ENCODE assay signal across 21 cellular contexts in the genomic region with DNA sequence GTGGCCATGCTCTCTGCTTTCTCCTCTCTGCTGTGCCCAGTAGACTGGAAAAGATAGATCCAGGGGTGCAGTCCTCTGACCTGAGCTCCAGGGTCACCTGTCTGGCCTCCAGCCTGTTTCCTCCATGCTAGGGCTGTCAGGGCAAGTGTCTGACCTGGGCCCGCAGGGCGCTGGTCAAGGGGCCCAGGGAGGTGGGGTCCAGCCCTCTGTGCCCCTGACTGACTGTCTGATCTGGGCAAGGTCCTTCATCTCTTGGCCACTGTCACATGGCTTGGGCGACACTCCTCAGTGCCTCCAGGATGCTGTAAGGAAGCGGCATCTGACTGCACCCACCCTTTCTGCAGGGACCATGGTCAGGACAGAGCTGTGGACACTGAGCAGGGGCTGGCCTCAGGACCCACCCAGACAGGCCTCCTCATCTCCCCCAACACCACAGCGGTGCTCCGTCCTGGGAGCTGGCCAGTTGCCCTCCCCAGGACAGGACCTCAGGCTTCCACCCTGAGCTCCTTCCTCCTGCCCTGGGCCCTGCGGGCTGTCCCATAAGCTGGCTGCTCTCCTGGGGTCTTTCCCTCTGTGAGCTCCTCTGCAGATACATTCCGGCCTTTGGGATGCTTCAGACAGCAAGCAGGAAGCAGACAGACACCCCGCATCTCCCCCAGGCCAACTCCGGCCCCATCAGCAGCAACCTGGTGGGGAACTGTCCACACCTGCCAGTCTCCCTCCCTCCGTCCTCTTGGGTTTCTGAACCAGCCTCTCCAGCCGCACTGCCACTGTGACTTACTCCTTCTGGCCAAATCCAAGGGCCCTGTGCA. TPM values are rescaled to one million over a fixed set of nuclear protein-coding genes. Genes with fewer than 3 reads are reported as not detected.
DNase-seq lines count a peak whose midpoint lies in the region; ATAC-seq and TF ChIP-seq lines count a peak whose summit lies in the region.
"Had no signal": no experiment of that assay in that cellular context is flagged by ENCODE, and none has a peak within 500 bp of the region (broad histone marks: within the 10 kb centered on the region; RNA-seq: fewer than 3 reads in every experiment).

No MANE protein-coding gene starts in this region.

- H4K20me1 ChIP-seq in BLaER1 treated with 17β-estradiol and CSF1 and Interleukin-3, amounts not matched to agents 10 nM and 100 nM: 0 out of 22 replicates have a peak, but pooled peaks cover 0 to 5% (median 0%) of the 10 kb centered on the region in 11 experiments

- H3K18ac ChIP-seq in neuronal stem cell (ENCODE audit: low read length): peak overlapping the region; percentile 38

- peak overlapping the region; percentile 24 for H2BK5ac ChIP-seq in neuronal stem cell (ENCODE audit: low read length)

- H3K4me2 ChIP-seq in BLaER1 treated with 17β-estradiol and CSF1 and Interleukin-3, amounts not matched to agents 10 nM and 100 nM: peak overlapping the region in 8 of 11 experiments; percentile 13 to 81 (median 70); a peak in 15 of 22 replicates
- no peak overlapping the region for H3K4me2 ChIP-seq in neuronal stem cell (ENCODE audit: insufficient read depth, low read length, poor library complexity, severe bottlenecking)

- no peaks in the 10 kb centered on the region for H3K79me1 ChIP-seq in neuronal stem cell (ENCODE audit: low read depth, low read length)

- H3K36me3 ChIP-seq in BLaER1 treated with 17β-estradiol and CSF1 and Interleukin-3, amounts not matched to agents 10 nM and 100 nM: no peaks in the 10 kb centered on the region
- H3K36me3 ChIP-seq in neuronal stem cell (replicated peaks in 1 of 2; ENCODE audit: control insufficient read depth in 2 of 2, insufficient read depth in 2 of 2, low read length in 2 of 2) (no peaks in the 10 kb centered on the region), mucosa of descending colon (ENCODE audit: low read depth) (no peaks in the 10 kb centered on the region)

- H3K4me1 ChIP-seq in BLaER1 treated with 17β-estradiol and CSF1 and Interleukin-3, amounts not matched to agents 10 nM and 100 nM: peaks cover 4 to 40% (median 26%) of the 10 kb centered on the region in 10 experiments; a peak in 19 of 20 replicates
- H3K4me1 ChIP-seq in neuronal stem cell (ENCODE audit: control insufficient read depth in 2 of 2, insufficient read depth in 1 of 2, low read depth in 1 of 2, low read length in 2 of 2) (no peaks in the 10 kb centered on the region), mucosa of descending colon (ENCODE audit: low read depth) (no peaks in the 10 kb centered on the region)

- peak overlapping the region; percentile 79 for H2AK5ac ChIP-seq in neuronal stem cell (ENCODE audit: low read depth, low read length)

- H3K27ac ChIP-seq in BLaER1 treated with 17β-estradiol and CSF1 and Interleukin-3, amounts not matched to agents 10 nM and 100 nM: peak overlapping the region in 1 of 11 experiments; percentile 9; a peak in 1 of 22 replicates
- H3K27ac ChIP-seq in coronary artery (no peak overlapping the region), neuronal stem cell (replicated peaks; ENCODE audit: low read length) (no peak overlapping the region)

- H3K4ac ChIP-seq in neuronal stem cell (ENCODE audit: low read length): no peak overlapping the region

- H2BK120ac ChIP-seq in neuronal stem cell (ENCODE audit: low read depth, low read length): no peak overlapping the region

- peak overlapping the region in 1 of 11 experiments; percentile 35; a peak in 1 of 22 replicates for H3K9ac ChIP-seq in BLaER1 treated with 17β-estradiol and CSF1 and Interleukin-3, amounts not matched to agents 10 nM and 100 nM
- H3K9ac ChIP-seq in neuronal stem cell (ENCODE audit: low read depth, low read length, poor library complexity): no peak overlapping the region

- H2BK15ac ChIP-seq in neuronal stem cell (ENCODE audit: low read length): peak overlapping the region; percentile 37

- no peaks in the 10 kb centered on the region for H3K27me3 ChIP-seq in BLaER1 treated with 17β-estradiol and CSF1 and Interleukin-3, amounts not matched to agents 10 nM and 100 nM
- H3K27me3 ChIP-seq in neuronal stem cell (ENCODE audit: control insufficient read depth in 3 of 3, insufficient read depth in 3 of 3, low read depth in 1 of 3, low read length in 3 of 3): peaks cover 0 to 28% (median 3%) of the 10 kb centered on the region in 3 experiments

- no peak overlapping the region for H4K91ac ChIP-seq in neuronal stem cell (ENCODE audit: low read depth, low read length, poor library complexity)

- no peak overlapping the region for H2BK12ac ChIP-seq in neuronal stem cell (ENCODE audit: low read length)

- peak overlapping the region; percentile 65 for H3K23ac ChIP-seq in neuronal stem cell (ENCODE audit: low read depth, low read length, poor library complexity)

- peak; percentile 15 for DNase-seq in 8988T
- peak; percentile 67 for DNase-seq in coronary artery (ENCODE audit: low spot score)
- no peak for DNase-seq in neuronal stem cell (ENCODE audit: low spot score)
- DNase-seq in mucosa of descending colon: no peak
- no peak for DNase-seq in medulla oblongata (ENCODE audit: extremely low spot score)
- no peak for DNase-seq in MV-4-11 (lab: John Stamatoyannopoulos, UW)
- DNase-seq: DND-41; KG1; NCI-H1694 treated with DMSO at 0.1 percent for 48 hours; NCI-H2107; NCI-H510A; NCI-H748 treated with DMSO at 0.1 percent for 48 hours; NK-92 treated with Interleukin-12 subunit alpha and Interleukin-12 subunit beta, amount 100 ng/mL, for 24 hours; SHP77 treated with DMSO at 0.1 percent for 48 hours had no signal

- no peaks in the 10 kb centered on the region for H3K9me3 ChIP-seq in BLaER1 treated with 17β-estradiol and CSF1 and Interleukin-3, amounts not matched to agents 10 nM and 100 nM (replicated peaks in 1 of 11)
- H3K9me3 ChIP-seq in neuronal stem cell (replicated peaks in 1 of 2; ENCODE audit: control insufficient read depth in 2 of 2, insufficient read depth in 1 of 2, low read depth in 1 of 2, low read length in 2 of 2): no peaks in the 10 kb centered on the region
- no peaks in the 10 kb centered on the region for H3K9me3 ChIP-seq in mucosa of descending colon

- H3K14ac ChIP-seq in neuronal stem cell (ENCODE audit: low read length): no peak overlapping the region

- no peak for ATAC-seq in mucosa of descending colon
- no peak for ATAC-seq in HG03039 (IDR thresholded peaks at IDR 0.05; ENCODE audit: unreplicated experiment)
- ATAC-seq: HCT116, HepG2 had no signal

- no peak overlapping the region for H3K4me3 ChIP-seq in BLaER1 treated with 17β-estradiol and CSF1 and Interleukin-3, amounts not matched to agents 10 nM and 100 nM
- H3K4me3 ChIP-seq in coronary artery: no peak overlapping the region
- H3K4me3 ChIP-seq in neuronal stem cell (ENCODE audit: low read length in 2 of 2): no peak overlapping the region
- H3K4me3 ChIP-seq in mucosa of descending colon: no peak overlapping the region

- TF ChIP-seq CTCF in coronary artery (IDR thresholded peaks at IDR 0.05): no peak
- TF ChIP-seq CTCF in mucosa of descending colon (IDR thresholded peaks at IDR 0.05): no peak

- H2AFZ ChIP-seq in neuronal stem cell (ENCODE audit: low read length): no peak overlapping the region

- no peak overlapping the region for H4K8ac ChIP-seq in neuronal stem cell (ENCODE audit: low read depth, low read length)

- WGBS in neuronal stem cell (ENCODE audit: extremely low coverage in 2 of 2, insufficient read length in 2 of 2, insufficient replicate concordance in 1 of 2), 2 donors: no CpG with 5 or more reads among the region's 12 CpGs

- intact Hi-C loops in mucosa of descending colon (cut with DNase I, micrococcal nuclease): loop anchor here in 1 of 2 donors (10.0 kb wide), 1 partner anchor 510 kb away; a partner anchor contains a TSS

RNA-seq across cellular contexts. Expression of a gene that starts 21.2 kb away (rescaled TPM):
- not detected for polyA plus RNA-seq in neuronal stem cell (2013, experiment 1 of 2)
- polyA plus RNA-seq in neuronal stem cell (2013, experiment 2 of 2): not detected
- total RNA-seq in mucosa of descending colon: 10 to 100 TPM in 2 of 3 donors, 1 to 10 TPM in 1; 8.5 to 24.6 (median 24.4) TPM
- total RNA-seq: G401, HepG2, OCI-LY7 had no signal
- polyA plus RNA-seq: CD14-positive monocyte, HepG2 had no signal

RNA-seq across cellular contexts. Expression of a gene that starts 28.1 kb away (rescaled TPM):
- not detected for polyA plus RNA-seq in neuronal stem cell (2013, experiment 1 of 2)
- not detected for polyA plus RNA-seq in neuronal stem cell (2013, experiment 2 of 2)
- 1 to 10 TPM in 1 of 3 donors, under 1 TPM in 2; 0.54 to 8.1 (median 0.61) TPM for total RNA-seq in mucosa of descending colon
- total RNA-seq: HepG2, OCI-LY7 had no signal
- polyA plus RNA-seq: CD14-positive monocyte, HepG2 had no signal

RNA-seq across cellular contexts. Expression of a gene that starts 52.9 kb away (rescaled TPM):
- 8.2 TPM for polyA plus RNA-seq in neuronal stem cell (2013, experiment 1 of 2)
- 7.9 TPM for polyA plus RNA-seq in neuronal stem cell (2013, experiment 2 of 2)
- under 1 TPM in 2 of 3 donors, not detected in 1; 0.16 to 0.24 TPM for total RNA-seq in mucosa of descending colon
- total RNA-seq: HepG2, OCI-LY7 had no signal
- polyA plus RNA-seq: CD14-positive monocyte, HepG2 had no signal

RNA-seq across cellular contexts. Expression of a gene that starts 56.2 kb away (rescaled TPM):
- not detected for polyA plus RNA-seq in neuronal stem cell (2013, experiment 1 of 2)
- not detected for polyA plus RNA-seq in neuronal stem cell (2013, experiment 2 of 2)
- total RNA-seq in mucosa of descending colon: 1 to 10 TPM in 1 of 3 donors, not detected in 2; 1.2 TPM
- total RNA-seq: HepG2, OCI-LY7 had no signal
- polyA plus RNA-seq: CD14-positive monocyte, HepG2 had no signal

Comparison
In these comparisons a context has a peak if more than half of its experiments do, and no peak if none do; other contexts are left out.
1. DNase-seq: peak in 8988T (single experiment) and coronary artery (single experiment); none in neuronal stem cell (single experiment), mucosa of descending colon (0 of 3), medulla oblongata (single experiment) and MV-4-11 (single experiment).